ENCODE assay signal across 9 cellular contexts in genomic region chr14:67411820-67412421, GRCh38. TPM values are rescaled to one million over a fixed set of nuclear protein-coding genes. Genes with fewer than 3 reads are reported as not detected.
A peak's percentile ranks its signal among the peaks of the same experiment; 100 is the strongest.
DNase-seq lines count a peak whose midpoint lies in the region; ATAC-seq and TF ChIP-seq lines count a peak whose summit lies in the region.
"Had no signal": no experiment of that assay in that cellular context is flagged by ENCODE, and none has a peak within 500 bp of the region (broad histone marks: within the 10 kb centered on the region; RNA-seq: fewer than 3 reads in every experiment).

Gene PLEK2, minus strand, starts transcription at chr14:67412165. Its CDS starts 106 bp downstream, at chr14:67412059.

- H3K27me3 Mint-ChIP-seq in activated CD8-positive, alpha-beta T cell treated with anti-CD3 and anti-CD28 coated beads for 36 hours: peaks cover 17% of the 10 kb centered on the region

- WGBS in trophoblast cell (ENCODE audit: extremely low coverage, insufficient coverage, insufficient read length): no CpG with 5 or more reads among the region's 63 CpGs

- peaks cover 14% of the 10 kb centered on the region for H3K4me1 Mint-ChIP-seq in activated CD8-positive, alpha-beta T cell treated with anti-CD3 and anti-CD28 coated beads for 36 hours (ENCODE audit: low read depth)

- no peaks in the 10 kb centered on the region for H3K36me3 Mint-ChIP-seq in activated CD8-positive, alpha-beta T cell treated with anti-CD3 and anti-CD28 coated beads for 36 hours (ENCODE audit: low read depth)

- H3K27ac ChIP-seq in trophoblast cell (ENCODE audit: low read depth, low read length) (peak within 1 kb of the TSS; percentile 30), WERI-Rb-1 (no peak within 1 kb of the TSS)
- H3K27ac ChIP-seq: BLaER1 had no signal

- peak within 1 kb of the TSS; percentile 47 for H2BK120ac ChIP-seq in trophoblast cell (ENCODE audit: insufficient read depth, low read length, poor library complexity)

- peak within 1 kb of the TSS; percentile 44 for H2BK5ac ChIP-seq in trophoblast cell (ENCODE audit: low read depth, low read length, poor library complexity)

- H3K27me3 ChIP-seq in trophoblast cell (ENCODE audit: insufficient read depth, low read length) (no peaks in the 10 kb centered on the region), WERI-Rb-1 (ENCODE audit: insufficient read depth, low read depth, severe bottlenecking) (no peaks in the 10 kb centered on the region)
- H3K27me3 ChIP-seq: BLaER1 had no signal

- H3K18ac ChIP-seq in trophoblast cell (ENCODE audit: low read length): peak within 1 kb of the TSS; percentile 76

- H2AFZ ChIP-seq in trophoblast cell (ENCODE audit: insufficient read depth, low read length, poor library complexity): peak within 1 kb of the TSS; percentile 73

- H3K36me3 ChIP-seq in trophoblast cell (ENCODE audit: control insufficient read depth in 1 of 2, insufficient read depth in 2 of 2, low read length in 2 of 2) (no peaks in the 10 kb centered on the region), WERI-Rb-1 (no peaks in the 10 kb centered on the region)
- H3K36me3 ChIP-seq: BLaER1 had no signal

- peak within 1 kb of the TSS; percentile 74 for H2BK12ac ChIP-seq in trophoblast cell (ENCODE audit: low read length)

- H3K9me3 ChIP-seq in trophoblast cell (ENCODE audit: insufficient read depth, low read depth, low read length): no peaks in the 10 kb centered on the region
- no peaks in the 10 kb centered on the region for H3K9me3 ChIP-seq in WERI-Rb-1 (ENCODE audit: severe bottlenecking)
- H3K9me3 ChIP-seq: BLaER1 had no signal

- H4K91ac ChIP-seq in trophoblast cell (ENCODE audit: low read depth, low read length): peak within 1 kb of the TSS; percentile 81

- POLR2A ChIA-PET in activated CD8-positive, alpha-beta T cell treated with anti-CD3 and anti-CD28 coated beads for 36 hours (lab: Charles Lee): interaction anchor here (1.5 kb wide), 1 partner anchor 52 kb away, joined by 4 read pairs; the partner anchor contains the start of gene ATP6V1D

- no peak within 1 kb of the TSS for H3K23ac ChIP-seq in trophoblast cell (ENCODE audit: low read length)

- peak within 1 kb of the TSS; percentile 66 for H3K4me2 ChIP-seq in trophoblast cell (ENCODE audit: low read length)
- H3K4me2 ChIP-seq: BLaER1 had no signal

- H3K27ac Mint-ChIP-seq in activated CD8-positive, alpha-beta T cell treated with anti-CD3 and anti-CD28 coated beads for 36 hours: no peak within 1 kb of the TSS

- no peak within 1 kb of the TSS for H3K9ac ChIP-seq in trophoblast cell (ENCODE audit: low read length)
- H3K9ac ChIP-seq: BLaER1 had no signal

- H3K79me2 ChIP-seq in trophoblast cell (ENCODE audit: control insufficient read depth, insufficient read depth, low read length, poor library complexity): no peaks in the 10 kb centered on the region

- H4K12ac ChIP-seq in trophoblast cell (ENCODE audit: low read depth, low read length): peak within 1 kb of the TSS; percentile 40

- peak; percentile 80 for TF ChIP-seq POLR2A in erythroblast (IDR thresholded peaks at IDR 0.05; ENCODE audit: low read length)

- peaks cover 2% of the 10 kb centered on the region for H3K79me1 ChIP-seq in trophoblast cell (ENCODE audit: low read length)

- H3K4ac ChIP-seq in trophoblast cell (ENCODE audit: low read depth, low read length): no peak within 1 kb of the TSS

- H3K4me3 ChIP-seq in trophoblast cell (ENCODE audit: low read depth, low read length): peak within 1 kb of the TSS; percentile 67
- H3K4me3 ChIP-seq in WERI-Rb-1 (ENCODE audit: low read depth, low read length): no peak within 1 kb of the TSS
- H3K4me3 ChIP-seq: BLaER1 had no signal

- no peaks in the 10 kb centered on the region for H3K9me3 Mint-ChIP-seq in activated CD8-positive, alpha-beta T cell treated with anti-CD3 and anti-CD28 coated beads for 36 hours

- H3K14ac ChIP-seq in trophoblast cell (ENCODE audit: low read length): peak within 1 kb of the TSS; percentile 76

- DNase-seq in NCI-H526 (lab: John Stamatoyannopoulos, UW): peak; percentile 9 to 54
- DNase-seq in NCI-H526 treated with DMSO at 0.1 percent for 48 hours (lab: John Stamatoyannopoulos, UW): no peak
- DNase-seq in activated CD8-positive, alpha-beta T cell treated with anti-CD3 and anti-CD28 coated beads for 36 hours: peak; percentile 52
- peak; percentile 78 to 89 for DNase-seq in erythroblast (lab: John Stamatoyannopoulos, UW)
- DNase-seq in trophoblast cell: peak in 1 of 2 donors; percentile 36
- DNase-seq in A172 (ENCODE audit: low spot score): no peak
- no peak for DNase-seq in WERI-Rb-1

- CTCF ChIA-PET in activated CD8-positive, alpha-beta T cell treated with anti-CD3 and anti-CD28 coated beads for 36 hours (lab: Charles Lee): interaction anchor here (1.1 to 2.3 kb wide), 4 partner anchors 9 to 255 kb away, joined by 3 to 8 read pairs (median 6); no protein-coding TSS in a partner anchor

- peaks cover 13 to 26% of the 10 kb centered on the region in 2 experiments for H3K4me1 ChIP-seq in trophoblast cell (ENCODE audit: control insufficient read depth in 1 of 2, insufficient read depth in 2 of 2, low read length in 2 of 2)

- TF ChIP-seq CTCF in activated CD8-positive, alpha-beta T cell treated with anti-CD3 and anti-CD28 coated beads for 36 hours (IDR thresholded peaks at IDR 0.05): no peak
- TF ChIP-seq CTCF in WERI-Rb-1 (IDR thresholded peaks at IDR 0.05; ENCODE audit: low read depth, low read length): no peak

- peak; percentile 66 for ATAC-seq in activated CD8-positive, alpha-beta T cell treated with anti-CD3 and anti-CD28 coated beads for 36 hours
- no peak for ATAC-seq in HG02763 (IDR thresholded peaks at IDR 0.05; ENCODE audit: unreplicated experiment)

- intact Hi-C loops in activated CD8-positive, alpha-beta T cell treated with anti-CD3 and anti-CD28 coated beads for 36 hours (cut with micrococcal nuclease): no loop called here

- peak within 1 kb of the TSS; percentile 50 for H3K4me3 Mint-ChIP-seq in activated CD8-positive, alpha-beta T cell treated with anti-CD3 and anti-CD28 coated beads for 36 hours

- peak within 1 kb of the TSS; percentile 66 for H4K8ac ChIP-seq in trophoblast cell (ENCODE audit: low read depth, low read length)

- H2AK5ac ChIP-seq in trophoblast cell (ENCODE audit: low read length): peak within 1 kb of the TSS; percentile 70

RNA-seq across cellular contexts. Expression of gene PLEK2, which starts in this region (rescaled TPM):
- total RNA-seq in activated CD8-positive, alpha-beta T cell treated with anti-CD3 and anti-CD28 coated beads for 36 hours: 1 to 10 TPM in 1 of 2 experiments, not detected in 1; 1.0 TPM
- polyA plus RNA-seq in trophoblast cell (2013): 2.7 and 3.2 TPM in 2 replicates
- total RNA-seq in A172 (2014; rRNA removed; shearing (Covaris generic)): 0.69 and 4.1 TPM in 2 replicates

Comparison
In these comparisons a context has a peak if more than half of its experiments do, and no peak if none do; other contexts are left out.
1. DNase-seq: peak in NCI-H526 (2 of 2), activated CD8-positive, alpha-beta T cell treated with anti-CD3 and anti-CD28 coated beads for 36 hours (single experiment) and erythroblast (2 of 2); none in NCI-H526 treated with DMSO at 0.1 percent for 48 hours (single experiment), A172 (single experiment) and WERI-Rb-1 (single experiment).